9 cellular contexts compared by ENCODE assay signal in genomic region chrX:30955687-30956086, GRCh38.
"Had no signal": no experiment of that assay in that cellular context is flagged by ENCODE, and none has a peak within 500 bp of the region (broad histone marks: within the 10 kb centered on the region; RNA-seq: fewer than 3 reads in every experiment).

No MANE protein-coding gene starts in this region.

- H3K9ac ChIP-seq: GM23248 had no signal

- H3K4me1 ChIP-seq: HAP-1 had no signal

- H3K4me3 Mint-ChIP-seq: HFFc6, IgD-negative memory B cell had no signal

- H3K9me3 Mint-ChIP-seq: HFFc6 had no signal

- H3K27ac Mint-ChIP-seq: HFFc6, IgD-negative memory B cell had no signal

- DNase-seq: GM23248, GOT3, H7, HFFc6, KG1 had no signal

- H3K9me3 ChIP-seq: HAP-1 had no signal

- H3K27ac ChIP-seq: GM23248, HL-60 had no signal

- H3K4me1 Mint-ChIP-seq: IgD-negative memory B cell had no signal

- H3K4me3 ChIP-seq: GM23248, HAP-1 had no signal

- H2AFZ ChIP-seq: GM23248 had no signal

- H3K36me3 Mint-ChIP-seq: IgD-negative memory B cell had no signal

- H3K27me3 Mint-ChIP-seq: IgD-negative memory B cell had no signal

- ATAC-seq: HCT116 had no signal

- H3K36me3 ChIP-seq: HAP-1 had no signal
